9 cellular contexts compared by ENCODE assay signal in the genomic region with DNA sequence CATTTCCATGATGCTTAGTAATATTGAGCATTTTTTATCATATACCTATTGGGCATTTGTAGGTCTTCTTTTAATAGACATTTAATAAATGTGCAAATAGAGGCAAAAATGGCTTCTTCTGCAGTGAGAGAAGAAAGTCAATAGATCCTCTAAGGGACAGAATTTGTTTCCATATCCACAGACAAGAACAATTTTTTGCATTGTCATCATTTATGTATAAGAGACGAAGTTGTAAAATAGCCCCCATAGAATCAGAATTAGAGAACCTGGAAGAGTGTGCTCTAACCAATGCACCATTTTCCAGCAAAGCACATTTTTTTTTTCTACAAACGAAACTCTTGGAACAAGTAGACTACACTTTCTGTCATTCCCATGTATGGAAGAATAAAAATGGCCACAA.
"Had no signal": no experiment of that assay in that cellular context is flagged by ENCODE, and none has a peak within 500 bp of the region (broad histone marks: within the 10 kb centered on the region; RNA-seq: fewer than 3 reads in every experiment).

No MANE protein-coding gene starts in this region.

- H3K27ac ChIP-seq: KMS-11 had no signal

- H3K4me3 ChIP-seq: GM23338, HAP-1 had no signal

- H2AFZ ChIP-seq: GM23338 had no signal

- H3K9me3 ChIP-seq: HAP-1 had no signal

- H3K4me3 Mint-ChIP-seq: GM23338, HFFc6 had no signal

- H3K9ac ChIP-seq: KMS-11 had no signal

- H3K27ac Mint-ChIP-seq: GM23338, HFFc6 had no signal

- ATAC-seq: GM23338, HCT116 had no signal

- H3K36me3 ChIP-seq: HAP-1 had no signal

- H3K4me1 ChIP-seq: HAP-1 had no signal

- DNase-seq: H7, HFFc6, Karpas-422, KBM-7 had no signal

- H3K9me3 Mint-ChIP-seq: GM23338 had no signal

- H3K4me2 ChIP-seq: GM23338, KMS-11 had no signal

- FAIRE-seq: HTR-8/SVneo had no signal
